ENCODE assay signal across 12 cellular contexts in the genomic region with DNA sequence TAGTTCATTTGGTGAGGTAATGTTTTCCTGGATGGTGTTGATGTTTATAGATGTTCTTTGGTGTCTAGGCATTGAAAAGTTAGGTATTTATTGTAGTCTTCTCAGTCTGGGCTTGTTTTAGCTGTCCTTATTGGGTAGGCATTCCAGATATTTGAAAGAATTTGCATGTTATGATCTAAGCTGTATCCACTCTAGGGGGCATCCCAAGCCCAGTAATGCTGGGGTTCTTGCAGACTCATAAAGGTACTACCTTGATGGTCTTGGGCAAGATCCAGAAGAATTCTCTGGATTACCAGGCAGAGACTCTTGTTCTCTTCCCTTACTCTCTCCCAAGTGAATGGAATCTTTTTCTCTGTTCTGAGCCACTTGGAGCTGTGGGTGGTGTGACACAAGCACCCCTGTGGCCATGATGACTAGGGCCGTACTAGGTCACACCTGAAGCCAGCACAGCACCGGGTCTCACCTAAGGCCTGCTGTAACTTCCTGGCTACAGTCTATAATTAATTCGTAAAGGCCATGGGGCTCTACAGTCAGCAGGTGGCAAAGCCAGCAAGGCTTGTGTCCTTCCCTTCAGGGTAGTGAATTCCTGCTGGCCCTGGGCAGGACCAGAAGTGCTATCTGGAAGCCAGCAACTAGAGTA.
A peak's percentile ranks its signal among the peaks of the same experiment; 100 is the strongest.
DNase-seq lines count a peak whose midpoint lies in the region; ATAC-seq and TF ChIP-seq lines count a peak whose summit lies in the region.
"Had no signal": no experiment of that assay in that cellular context is flagged by ENCODE, and none has a peak within 500 bp of the region (broad histone marks: within the 10 kb centered on the region; RNA-seq: fewer than 3 reads in every experiment).

No MANE protein-coding gene starts in this region.

- no peaks in the 10 kb centered on the region for H3K4me1 ChIP-seq in cardiac muscle cell (ENCODE audit: low read depth)
- no peaks in the 10 kb centered on the region for H3K4me1 ChIP-seq in heart left ventricle
- H3K4me1 ChIP-seq in endodermal cell (ENCODE audit: control insufficient read depth, insufficient read depth, low read length), result no peaks in the 10 kb centered on the region
- H3K4me1 ChIP-seq: Caco-2, parathyroid adenoma, Peyer's patch had no signal

- intact Hi-C loops in heart left ventricle (cut with DNase I), result no loop called here

- no peak for ATAC-seq in heart left ventricle
- no peak for ATAC-seq in stimulated activated naive CD8-positive, alpha-beta T cell treated with anti-CD3 and anti-CD28 coated beads, Interleukin-15, Interleukin-2, amounts not matched to agents 100 U/mL and 50 U/mL, for 24 hours
- ATAC-seq in HG03280 (IDR thresholded peaks at IDR 0.05; ENCODE audit: unreplicated experiment), result no peak

- peak; percentile 6 for TF ChIP-seq CTCF in cardiac muscle cell (IDR thresholded peaks at IDR 0.05; ENCODE audit: low read depth, low read length)
- TF ChIP-seq CTCF in heart left ventricle (IDR thresholded peaks at IDR 0.05), result no peak
- peak; percentile 57 for TF ChIP-seq CTCF in endodermal cell (conservative IDR thresholded peaks at IDR 0.05)
- no peak for TF ChIP-seq CTCF in GM13976 (IDR thresholded peaks at IDR 0.05; ENCODE audit: borderline replicate concordance, control extremely low read depth, extremely low read depth, insufficient read depth, missing control alignments)

- H3K27ac ChIP-seq in cardiac muscle cell, result no peak overlapping the region
- no peak overlapping the region for H3K27ac ChIP-seq in heart left ventricle
- H3K27ac ChIP-seq in endodermal cell (ENCODE audit: low read depth, low read length), result no peak overlapping the region
- H3K27ac ChIP-seq: parathyroid adenoma, Peyer's patch had no signal

- no peaks in the 10 kb centered on the region for H3K4me1 Mint-ChIP-seq in endodermal cell
- H3K4me1 Mint-ChIP-seq: IgD-negative memory B cell had no signal

- H3K27ac Mint-ChIP-seq in endodermal cell, result no peak overlapping the region
- H3K27ac Mint-ChIP-seq: IgD-negative memory B cell had no signal

- no peak overlapping the region for H3K4me3 Mint-ChIP-seq in endodermal cell
- H3K4me3 Mint-ChIP-seq: IgD-negative memory B cell had no signal

- H3K9me3 ChIP-seq in cardiac muscle cell (ENCODE audit: low read depth) (no peaks in the 10 kb centered on the region), heart left ventricle (no peaks in the 10 kb centered on the region), endodermal cell (ENCODE audit: control insufficient read depth, low read length) (no peaks in the 10 kb centered on the region)
- H3K9me3 ChIP-seq: Caco-2, Peyer's patch had no signal

- in situ Hi-C loops in GM13976 (cut with MboI; ENCODE audit: low sequenced_read_pairs, unreplicated experiment), result loop anchor here (25.0 kb wide), 1 partner anchor 519 kb away; no protein-coding TSS in a partner anchor

- H3K36me3 ChIP-seq in cardiac muscle cell, result no peaks in the 10 kb centered on the region
- H3K36me3 ChIP-seq in heart left ventricle, result no peaks in the 10 kb centered on the region
- H3K36me3 ChIP-seq in endodermal cell (ENCODE audit: control insufficient read depth, insufficient read depth, low read length), result no peaks in the 10 kb centered on the region
- H3K36me3 ChIP-seq: Peyer's patch had no signal

- H3K36me3 Mint-ChIP-seq in endodermal cell (ENCODE audit: low read depth), result no peaks in the 10 kb centered on the region
- H3K36me3 Mint-ChIP-seq: IgD-negative memory B cell had no signal

- TF ChIP-seq POLR2A in heart left ventricle (IDR thresholded peaks at IDR 0.05), result no peak

- peaks cover 3% of the 10 kb centered on the region for H3K27me3 Mint-ChIP-seq in endodermal cell (ENCODE audit: insufficient read depth)

- H3K9me3 Mint-ChIP-seq in endodermal cell, result no peaks in the 10 kb centered on the region

- H3K9ac ChIP-seq in endodermal cell (ENCODE audit: extremely low read depth, low read length, poor library complexity, severe bottlenecking), result no peak overlapping the region
- H3K9ac ChIP-seq: parathyroid adenoma had no signal

- H3K4me3 ChIP-seq in cardiac muscle cell (no peak overlapping the region), heart left ventricle (no peak overlapping the region), endodermal cell (ENCODE audit: low read length) (no peak overlapping the region)
- H3K4me3 ChIP-seq: Peyer's patch had no signal

- 75 to 91% (median 80%) methylated on average over 3 of the region's 3 CpGs for WGBS in heart left ventricle, 4 donors
- 86 to 94% methylated on average over 2 to 3 of the region's 3 CpGs for WGBS in endodermal cell (ENCODE audit: insufficient coverage in 1 of 2, insufficient read length in 1 of 2), 2 experiments

- DNase-seq in cardiac muscle cell (ENCODE audit: low read depth in 1 of 2, low spot score in 1 of 2) (peak in 1 of 2 donors; percentile 49), heart left ventricle (no peak), NCI-H526 treated with DMSO at 0.1 percent for 48 hours (lab: John Stamatoyannopoulos, UW) (peak; percentile 16), endodermal cell (no peak), GM13976 (ENCODE audit: low spot score) (no peak), RKO (ENCODE audit: low spot score) (no peak)
- DNase-seq in stimulated activated naive CD8-positive, alpha-beta T cell treated with anti-CD3 and anti-CD28 coated beads, Interleukin-15, Interleukin-2, amounts not matched to agents 100 U/mL and 50 U/mL, for 24 hours, result peak; percentile 9
- DNase-seq: Peyer's patch had no signal

- H3K27me3 ChIP-seq in cardiac muscle cell (no peaks in the 10 kb centered on the region), heart left ventricle (no peaks in the 10 kb centered on the region), endodermal cell (ENCODE audit: control insufficient read depth, insufficient read depth, low read length, poor library complexity, severe bottlenecking) (no peaks in the 10 kb centered on the region)
- H3K27me3 ChIP-seq: Peyer's patch had no signal

Comparison
In these comparisons a context has a peak if more than half of its experiments do, and no peak if none do; other contexts are left out.
1. CTCF ChIP-seq: peak in cardiac muscle cell (single experiment) and endodermal cell (single experiment); none in heart left ventricle (0 of 12) and GM13976 (single experiment).
2. DNase-seq: peak in NCI-H526 treated with DMSO at 0.1 percent for 48 hours (single experiment) and stimulated activated naive CD8-positive, alpha-beta T cell treated with anti-CD3 and anti-CD28 coated beads, Interleukin-15, Interleukin-2, amounts not matched to agents 100 U/mL and 50 U/mL, for 24 hours (single experiment); none in heart left ventricle (0 of 5), endodermal cell (single experiment), GM13976 (single experiment) and RKO (single experiment).